ENCODE assay signal across 8 cellular contexts in genomic region chr15:72375846-72376581, GRCh38. TPM values are rescaled to one million over a fixed set of nuclear protein-coding genes. Genes with fewer than 3 reads are reported as not detected.
DNase-seq lines count a peak whose midpoint lies in the region; ATAC-seq, FAIRE-seq and TF ChIP-seq lines count a peak whose summit lies in the region.

HEXA (minus strand) TSS chr15:72376014; CDS start chr15:72375972, 42 bp downstream.

- H3K4me1 ChIP-seq in OCI-LY1 (ENCODE audit: insufficient read depth, low read length, severe bottlenecking) = peaks cover 22% of the 10 kb centered on the region
- H3K4me1 ChIP-seq in endothelial cell of umbilical vein (ENCODE audit: control insufficient read depth, extremely low read depth, insufficient read depth, low read length) = peaks cover 28% of the 10 kb centered on the region

- TF ChIP-seq POLR2A in endothelial cell of umbilical vein (IDR thresholded peaks at IDR 0.05; ENCODE audit: low read depth, low read length) = peak; percentile 77

- H4K20me1 ChIP-seq in OCI-LY1 (ENCODE audit: insufficient read depth, low read length) (no peaks in the 10 kb centered on the region), endothelial cell of umbilical vein (replicated peaks; ENCODE audit: control insufficient read depth, extremely low read depth, insufficient read depth, low read length) (no peaks in the 10 kb centered on the region)

- no peaks in the 10 kb centered on the region for H3K9me1 ChIP-seq in endothelial cell of umbilical vein (replicated peaks; ENCODE audit: control insufficient read depth, extremely low read depth, insufficient read depth, low read length)

- H3K9ac ChIP-seq in OCI-LY1 (ENCODE audit: low read length) (peak within 1 kb of the TSS; percentile 78), endothelial cell of umbilical vein (replicated peaks; ENCODE audit: extremely low read depth, insufficient read depth, low read length) (peak within 1 kb of the TSS; percentile 84)

- H3K27me3 ChIP-seq in OCI-LY1 (ENCODE audit: insufficient read depth, low read length) (no peaks in the 10 kb centered on the region), endothelial cell of umbilical vein (ENCODE audit: control insufficient read depth in 2 of 2, insufficient read depth in 2 of 2, low read length in 2 of 2) (no peaks in the 10 kb centered on the region)

- dilution Hi-C loops in endothelial cell of umbilical vein (cut with MboI; ENCODE audit: extremely low pct_ligation_motif_present, low sequenced_read_pairs) = no loop called here

- TF ChIP-seq CTCF in OCI-LY1 (IDR thresholded peaks at IDR 0.05; ENCODE audit: low read length) (no peak), endothelial cell of umbilical vein (IDR thresholded peaks at IDR 0.05; ENCODE audit: extremely low read depth in 1 of 2, insufficient read depth in 1 of 2, low read depth in 1 of 2, low read length in 2 of 2) (no peak)

- DNase-seq in D341Med (ENCODE audit: low spot score) (peak; percentile 99), HuH-7 (ENCODE audit: low spot score) (peak; percentile 98), endothelial cell of umbilical vein (ENCODE audit: low read depth, low spot score) (peak; percentile 93), midbrain (lab: John Stamatoyannopoulos, UW) (peak; percentile 92)
- peak; percentile 100 for DNase-seq in activated CD8-positive, alpha-beta memory T cell treated with anti-CD3 and anti-CD28 coated beads, Interleukin-2, amount 50 U/mL, for 48 hours
- DNase-seq in stimulated activated CD8-positive, alpha-beta memory T cell treated with anti-CD3 and anti-CD28 coated beads, Interleukin-15, amount 100 ng/mL, for 48 hours (ENCODE audit: low read depth in 2 of 2) = peak; percentile 96 to 97

- no peaks in the 10 kb centered on the region for H3K9me2 ChIP-seq in OCI-LY1 (ENCODE audit: low read depth, low read length)

- H3F3A ChIP-seq in OCI-LY1 (ENCODE audit: insufficient read depth, low read length) = no peaks in the 10 kb centered on the region

- POLR2A ChIA-PET in endothelial cell of umbilical vein (lab: Charles Lee) = interaction anchor here (0.6 to 1.4 kb wide), 2 partner anchors 97 to 237 kb away, joined by 4 to 13 read pairs; no protein-coding TSS in a partner anchor

- H3K27ac ChIP-seq in OCI-LY1 (ENCODE audit: low read depth, low read length, poor library complexity, severe bottlenecking) (peak within 1 kb of the TSS; percentile 56), endothelial cell of umbilical vein (ENCODE audit: insufficient read depth, low read depth, low read length) (peak within 1 kb of the TSS; percentile 48)

- H3K4me3 ChIP-seq in OCI-LY1 (ENCODE audit: low read depth, low read length, poor library complexity, severe bottlenecking) (peak within 1 kb of the TSS; percentile 93), endothelial cell of umbilical vein (replicated peaks in 1 of 3; ENCODE audit: insufficient read depth in 1 of 3, low read depth in 1 of 3, low read length in 3 of 3) (peak within 1 kb of the TSS; percentile 65 to 99 (median 84))

- FAIRE-seq in endothelial cell of umbilical vein (lab: Jason Lieb, UNC) = peak; percentile 86

- H3K9me3 ChIP-seq in OCI-LY1 (ENCODE audit: low read length) = no peaks in the 10 kb centered on the region
- H3K9me3 ChIP-seq in endothelial cell of umbilical vein (replicated peaks; ENCODE audit: control insufficient read depth, insufficient read depth, low read length) = no peaks in the 10 kb centered on the region

- H3K36me3 ChIP-seq in OCI-LY1 (ENCODE audit: insufficient read depth, low read length) (no peaks in the 10 kb centered on the region), endothelial cell of umbilical vein (ENCODE audit: control insufficient read depth in 2 of 2, extremely low read depth in 1 of 2, insufficient read depth in 2 of 2, low read length in 2 of 2) (no peaks in the 10 kb centered on the region)

- H2AFZ ChIP-seq in OCI-LY1 (ENCODE audit: low read length) = peak within 1 kb of the TSS; percentile 26
- peak within 1 kb of the TSS; percentile 96 for H2AFZ ChIP-seq in endothelial cell of umbilical vein (ENCODE audit: low read depth, low read length)

- intact Hi-C loops in endothelial cell of umbilical vein (cut with micrococcal nuclease) = loop anchor here (1.0 to 10.0 kb wide), 2 partner anchors 98 to 159 kb away; partner anchors contain the start of gene ARIH1

- peak within 1 kb of the TSS; percentile 80 for H3K4me2 ChIP-seq in OCI-LY1 (ENCODE audit: low read length)
- H3K4me2 ChIP-seq in endothelial cell of umbilical vein (ENCODE audit: insufficient read depth, low read length) = peak within 1 kb of the TSS; percentile 69

- peak; percentile 72 for ATAC-seq in GM21515 (IDR thresholded peaks at IDR 0.05; ENCODE audit: unreplicated experiment)

- H3K79me2 ChIP-seq in OCI-LY1 (ENCODE audit: insufficient read depth, low read length) (peaks cover 24% of the 10 kb centered on the region), endothelial cell of umbilical vein (ENCODE audit: control insufficient read depth, insufficient read depth, low read length) (peaks cover 8% of the 10 kb centered on the region)

- CTCF ChIA-PET in endothelial cell of umbilical vein (lab: Charles Lee) = interaction anchor here (0.9 to 2.0 kb wide), 3 partner anchors 24 to 157 kb away, joined by 5 to 7 read pairs (median 5); no protein-coding TSS in a partner anchor

- BruUV-seq in endothelial cell of umbilical vein (replicated peaks; lab: Mats Ljungman, UMichigan) = TSS peak; percentile 91

TF ChIP-seq in endothelial cell of umbilical vein, 7 proteins besides CTCF, POLR2A, EP300 and RAD21:
- TF ChIP-seq MAX (IDR thresholded peaks at IDR 0.05; ENCODE audit: insufficient read depth, insufficient read length) (peak; percentile 97), FOS (IDR thresholded peaks at IDR 0.05; ENCODE audit: borderline replicate concordance, insufficient read depth, low read length) (no peak), POLR2AphosphoS5 (IDR thresholded peaks at IDR 0.05; ENCODE audit: insufficient read depth, low read depth, low read length) (peak; percentile 83)

RNA-seq across cellular contexts. Expression of gene HEXA, which starts in this region (rescaled TPM):
- 100 and 108 TPM in 2 replicates for total RNA-seq in endothelial cell of umbilical vein
- 189 and 212 TPM in 2 replicates for polyA plus RNA-seq in endothelial cell of umbilical vein
- 111 and 133 TPM in 2 replicates for polyA plus RNA-seq in endothelial cell of umbilical vein (2011; cell fraction: cytosol; rRNA removed)
- 281 and 317 TPM in 2 replicates for polyA plus RNA-seq in endothelial cell of umbilical vein (2011; cell fraction: nucleus; rRNA removed)
- 74.3 and 104 TPM in 2 replicates for polyA plus RNA-seq in endothelial cell of umbilical vein (2012)
- polyA minus RNA-seq in endothelial cell of umbilical vein = 119 and 151 TPM in 2 replicates
- 39.1 TPM for polyA minus RNA-seq in endothelial cell of umbilical vein (2011; cell fraction: cytosol; rRNA and poly(A)+ RNA removed)
- polyA minus RNA-seq in endothelial cell of umbilical vein (2011; cell fraction: nucleus; rRNA and poly(A)+ RNA removed) = 64.9 and 73.4 TPM in 2 replicates

Comparison
In these comparisons a context has a peak if more than half of its experiments do, and no peak if none do; other contexts are left out.
1. Peak in every context shown above with its lines: DNase-seq, ATAC-seq, H3K4me3 ChIP-seq and H3K27ac ChIP-seq.